ENCODE assay signal across 1 cellular context in the genomic region with DNA sequence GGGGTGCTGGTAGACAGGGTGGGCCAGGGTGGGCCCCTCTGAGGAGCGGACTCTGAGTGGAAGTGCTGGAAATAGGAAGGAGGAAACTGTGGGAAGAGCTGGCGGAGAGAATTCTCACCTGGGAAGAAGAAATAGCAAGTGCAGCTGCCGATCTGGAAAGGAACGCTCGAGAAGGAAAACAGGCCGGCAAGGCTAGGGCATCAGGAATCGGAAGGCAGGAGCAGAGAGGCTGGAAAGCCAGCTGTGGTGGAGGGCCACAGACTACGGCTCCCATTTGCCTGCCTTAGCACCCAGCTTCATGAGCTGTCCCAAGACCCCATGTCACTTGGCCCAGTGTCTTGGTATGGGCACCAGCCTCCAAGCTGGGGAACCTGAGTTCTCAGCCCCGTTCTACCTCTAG.
TF ChIP-seq lines count a peak whose summit lies in the region.

No MANE protein-coding gene starts in this region.

TF ChIP-seq in WTC11, 78 proteins besides CTCF, POLR2A, EP300 and RAD21 (continued from another document):
- TF ChIP-seq, protein P1, sequence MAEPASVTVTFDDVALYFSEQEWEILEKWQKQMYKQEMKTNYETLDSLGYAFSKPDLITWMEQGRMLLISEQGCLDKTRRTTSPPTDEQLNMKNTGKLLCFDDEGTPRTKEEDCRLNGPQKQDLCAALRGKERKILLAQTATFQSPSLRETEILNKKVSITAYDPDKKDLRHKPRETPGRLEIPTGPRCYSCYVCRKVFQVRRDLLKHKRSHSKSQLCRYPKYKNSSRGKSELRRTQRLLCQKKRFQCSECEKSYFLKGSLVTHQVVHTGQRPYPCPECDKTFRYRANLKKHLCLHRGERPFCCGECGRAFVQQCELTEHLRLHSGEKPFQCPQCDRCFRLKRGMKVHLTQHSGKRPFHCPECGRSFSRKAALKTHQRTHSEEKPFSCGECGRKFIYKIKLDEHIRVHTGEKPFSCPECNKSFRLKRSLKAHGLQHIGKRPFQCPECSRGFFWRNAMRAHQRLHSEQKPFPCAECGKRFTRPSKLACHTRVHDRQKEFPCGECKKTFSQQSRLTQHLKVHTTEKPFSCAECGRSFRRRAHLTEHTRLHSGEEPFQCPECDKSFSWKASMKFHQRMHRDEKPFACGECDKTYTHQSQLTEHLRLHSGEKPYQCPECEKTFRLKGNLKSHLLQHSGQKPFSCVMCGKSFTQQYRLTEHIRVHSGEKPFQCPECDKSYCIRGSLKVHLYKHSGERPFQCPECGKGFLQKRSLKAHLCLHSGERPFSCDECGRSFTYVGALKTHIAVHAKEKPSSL (CRISPR knock-in tag; conservative IDR thresholded peaks at IDR 0.05) = no peak
- no peak for TF ChIP-seq RORB (CRISPR knock-in tag; IDR thresholded peaks at IDR 0.05)
- TF ChIP-seq ARID4B (CRISPR knock-in tag; IDR thresholded peaks at IDR 0.05; ENCODE audit: borderline replicate concordance) = no peak
- no peak for TF ChIP-seq ZNF416 (CRISPR knock-in tag; IDR thresholded peaks at IDR 0.05)
